In genomic region chr19:49017041-49017665, GRCh38 we compare ENCODE assay signal across 8 cellular contexts. TPM values are rescaled to one million over a fixed set of nuclear protein-coding genes. Genes with fewer than 3 reads are reported as not detected.
DNase-seq lines count a peak whose midpoint lies in the region; ATAC-seq and TF ChIP-seq lines count a peak whose summit lies in the region.

LHB (minus strand) TSS chr19:49017091; CDS start chr19:49017081, 10 bp downstream.

- no peak within 1 kb of the TSS for H2AFZ ChIP-seq in HCT116 (ENCODE audit: low read depth, low read length, poor library complexity, severe bottlenecking)

- TF ChIP-seq RAD21 in HCT116 (IDR thresholded peaks at IDR 0.05; ENCODE audit: low read depth), result no peak

- ATAC-seq in HCT116 (peak; percentile 0; the same call in 1 of the 2 replicates), GM18907 (IDR thresholded peaks at IDR 0.05; ENCODE audit: unreplicated experiment) (no peak)

- H3K36me3 ChIP-seq in A673 (ENCODE audit: insufficient read depth, low read length, poor library complexity, severe bottlenecking), result peaks cover 10% of the 10 kb centered on the region
- H3K36me3 ChIP-seq in HCT116 (ENCODE audit: control insufficient read depth in 1 of 2, insufficient read depth in 2 of 2, low read length in 2 of 2), result peaks cover 9 to 15% of the 10 kb centered on the region in 2 experiments
- peaks cover 19 to 25% of the 10 kb centered on the region in 2 donors for H3K36me3 ChIP-seq in mucosa of rectum (ENCODE audit: control insufficient read depth in 2 of 2, insufficient read depth in 2 of 2, low read length in 2 of 2)

- H3K27ac ChIP-seq in A673 (ENCODE audit: low read depth, low read length, poor library complexity, severe bottlenecking) (no peak within 1 kb of the TSS), HCT116 (ENCODE audit: low read depth, low read length) (peak within 1 kb of the TSS; percentile 95), mucosa of rectum (ENCODE audit: low read depth in 2 of 2, low read length in 2 of 2) (no peak within 1 kb of the TSS)

- H3K79me2 ChIP-seq in HCT116 (ENCODE audit: insufficient read depth, low read length), result no peaks in the 10 kb centered on the region

- no peaks in the 10 kb centered on the region for H3K9me2 ChIP-seq in HCT116 (ENCODE audit: insufficient read depth)

- BruUV-seq in A673 (replicated peaks; lab: Mats Ljungman, UMichigan) (no TSS peak), HCT116 (replicated peaks; lab: Mats Ljungman, UMichigan) (TSS peak; percentile 14)

- H3K27me3 ChIP-seq in A673 (replicated peaks; ENCODE audit: insufficient read depth, low read depth, low read length, poor library complexity), result no peaks in the 10 kb centered on the region
- H3K27me3 ChIP-seq in HCT116 (ENCODE audit: insufficient read depth, low read length), result no peaks in the 10 kb centered on the region
- H3K27me3 ChIP-seq in mucosa of rectum (ENCODE audit: control insufficient read depth in 2 of 2, insufficient read depth in 2 of 2, low read length in 2 of 2), result peaks cover 6 to 18% of the 10 kb centered on the region in 2 donors

- RAD21 ChIA-PET in HCT116 (lab: Charles Lee; ENCODE audit: low non-redundant PET in 1 of 2, low total read pairs in 2 of 2, uncharacterized antibody in 2 of 2, unreplicated experiment in 2 of 2), result no interaction called here

- H3K4me2 ChIP-seq in HCT116 (ENCODE audit: low read length), result peak within 1 kb of the TSS; percentile 95

- CTCF ChIA-PET in A673 (lab: Charles Lee) (interaction anchor here (0.6 to 0.9 kb wide), 2 partner anchors 17 to 47 kb away, joined by 3 read pairs; no protein-coding TSS in a partner anchor), HCT116 (lab: Charles Lee) (interaction anchor here (0.8 to 4.3 kb wide), 5 partner anchors 13 to 222 kb away, joined by 3 to 44 read pairs (median 6); partner anchors contain the start of genes GYS1 and RUVBL2)

- POLR2A ChIA-PET in A673 (lab: Charles Lee; ENCODE audit: low non-redundant PET), result no interaction called here
- POLR2A ChIA-PET in HCT116 (lab: Charles Lee), result interaction anchor here (0.6 to 2.3 kb wide), 3 partner anchors 24 to 39 kb away, joined by 3 to 9 read pairs (median 7); partner anchors contain the start of genes GYS1 and RUVBL2

- intact Hi-C loops in A673 (cut with micrococcal nuclease; ENCODE audit: unreplicated experiment) (no loop called here), HCT116 (cut with micrococcal nuclease) (no loop called here)

- H3K4me3 ChIP-seq in A673 (ENCODE audit: low read depth, low read length, poor library complexity, severe bottlenecking), result peak within 1 kb of the TSS; percentile 49
- H3K4me3 ChIP-seq in HCT116 (replicated peaks in 1 of 2; ENCODE audit: low read depth in 1 of 2, low read length in 2 of 2), result peak within 1 kb of the TSS; percentile 53 to 60
- peak within 1 kb of the TSS; percentile 33 to 45 for H3K4me3 ChIP-seq in cardiac fibroblast (replicated peaks in 1 of 2; ENCODE audit: low read depth in 2 of 2, low read length in 2 of 2)
- peak within 1 kb of the TSS; percentile 59 to 65 for H3K4me3 ChIP-seq in mucosa of rectum (ENCODE audit: low read length in 2 of 2)

- H3K4me1 ChIP-seq in A673 (ENCODE audit: insufficient read depth, low read length, poor library complexity, severe bottlenecking), result peaks cover 15% of the 10 kb centered on the region
- peaks cover 30 to 52% of the 10 kb centered on the region in 2 experiments for H3K4me1 ChIP-seq in HCT116 (ENCODE audit: control insufficient read depth in 1 of 2, insufficient read depth in 2 of 2, low read length in 2 of 2)
- H3K4me1 ChIP-seq in mucosa of rectum (ENCODE audit: control insufficient read depth in 2 of 2, insufficient read depth in 2 of 2, low read length in 2 of 2), result peaks cover 9 to 17% of the 10 kb centered on the region in 2 donors

- H3K9me3 ChIP-seq in A673 (ENCODE audit: low read depth, low read length, poor library complexity, severe bottlenecking) (no peaks in the 10 kb centered on the region), HCT116 (ENCODE audit: control insufficient read depth in 1 of 2, insufficient read depth in 1 of 2, low read depth in 1 of 2, low read length in 2 of 2) (no peaks in the 10 kb centered on the region), mucosa of rectum (ENCODE audit: control insufficient read depth in 2 of 2, low read length in 2 of 2) (no peaks in the 10 kb centered on the region)

- TF ChIP-seq CTCF in A673 (conservative IDR thresholded peaks at IDR 0.05; ENCODE audit: low read depth, low read length), result no peak
- TF ChIP-seq CTCF in HCT116 (IDR thresholded peaks at IDR 0.05 in 2 of 3, conservative IDR thresholded peaks at IDR 0.05 in 1 of 3; ENCODE audit: borderline replicate concordance in 1 of 3, insufficient read depth in 1 of 3, low read depth in 2 of 3, low read length in 2 of 3), result no peak
- TF ChIP-seq CTCF in cardiac fibroblast (IDR thresholded peaks at IDR 0.05; ENCODE audit: low read depth, low read length), result no peak

- no peak for DNase-seq in A673 (ENCODE audit: low spot score)
- DNase-seq in HCT116 (ENCODE audit: low read depth, low spot score), result no peak
- DNase-seq in cardiac fibroblast (ENCODE audit: low read depth in 2 of 2), result no peak
- DNase-seq in LoVo (ENCODE audit: low spot score), result no peak
- DNase-seq in stimulated activated CD4-positive, alpha-beta T cell treated with anti-CD3 and anti-CD28 coated beads, Interleukin-15, amount 100 ng/mL, for 24 hours, result no peak
- no peak for DNase-seq in GOT3 (lab: John Stamatoyannopoulos, UW)

- no peaks in the 10 kb centered on the region for H4K20me1 ChIP-seq in HCT116 (ENCODE audit: insufficient read depth)

- peak within 1 kb of the TSS; percentile 77 for H3K9ac ChIP-seq in HCT116 (ENCODE audit: low read length)
- no peak within 1 kb of the TSS for H3K9ac ChIP-seq in mucosa of rectum (ENCODE audit: low read depth in 1 of 2, low read length in 2 of 2)

- no peak for TF ChIP-seq POLR2A in HCT116 (IDR thresholded peaks at IDR 0.05; ENCODE audit: borderline replicate concordance, extremely low read depth, insufficient read depth, insufficient read length)

TF ChIP-seq in HCT116, 20 proteins besides CTCF, POLR2A, EP300 and RAD21:
- no peak for TF ChIP-seq CBX3 (IDR thresholded peaks at IDR 0.05; ENCODE audit: low read depth)
- TF ChIP-seq ZNF274 (IDR thresholded peaks at IDR 0.05; ENCODE audit: low read depth, low read length), result no peak
- no peak for TF ChIP-seq SRF (IDR thresholded peaks at IDR 0.05; ENCODE audit: low read depth)

RNA-seq across cellular contexts. Expression of gene LHB, which starts in this region (rescaled TPM):
- total RNA-seq in A673 (2021), result not detected in 2 replicates
- total RNA-seq in HCT116 (2021; ENCODE audit: unreplicated experiment), result 3.7 TPM
- polyA plus RNA-seq in HCT116 (2012), result 4.2 and 4.7 TPM in 2 replicates
